In the genomic region with DNA sequence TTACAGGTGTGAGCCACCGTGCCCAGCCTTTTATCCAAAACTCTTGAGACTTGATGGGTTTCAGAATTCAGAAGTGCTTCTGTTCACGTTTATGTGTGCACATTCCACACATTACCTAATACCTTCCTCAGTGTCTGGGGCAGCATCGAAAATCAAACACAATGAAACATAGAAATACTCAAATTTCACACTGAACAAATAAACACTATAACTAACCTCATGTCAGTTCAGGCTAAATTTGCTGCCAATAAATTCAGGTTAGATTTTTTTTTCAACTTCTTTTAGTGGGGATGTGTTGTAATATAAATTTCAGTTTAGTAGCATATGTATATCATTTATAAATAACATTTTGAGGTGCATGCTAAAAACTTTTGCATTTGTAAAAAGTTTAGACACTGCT, we compare ENCODE assay signal across 2 cellular contexts.
TF ChIP-seq lines count a peak whose summit lies in the region.

No MANE protein-coding gene starts in this region.

TF ChIP-seq in H1, 55 proteins besides CTCF, POLR2A, EP300 and RAD21:
- no peak for TF ChIP-seq RBBP5 (IDR thresholded peaks at IDR 0.05; ENCODE audit: borderline replicate concordance, low read depth, low read length)
- TF ChIP-seq, protein P1, sequence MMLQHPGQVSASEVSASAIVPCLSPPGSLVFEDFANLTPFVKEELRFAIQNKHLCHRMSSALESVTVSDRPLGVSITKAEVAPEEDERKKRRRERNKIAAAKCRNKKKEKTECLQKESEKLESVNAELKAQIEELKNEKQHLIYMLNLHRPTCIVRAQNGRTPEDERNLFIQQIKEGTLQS (IDR thresholded peaks at IDR 0.05; ENCODE audit: insufficient read depth, low read depth, low read length) = no peak
- TF ChIP-seq, protein P2, sequence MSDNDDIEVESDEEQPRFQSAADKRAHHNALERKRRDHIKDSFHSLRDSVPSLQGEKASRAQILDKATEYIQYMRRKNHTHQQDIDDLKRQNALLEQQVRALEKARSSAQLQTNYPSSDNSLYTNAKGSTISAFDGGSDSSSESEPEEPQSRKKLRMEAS (IDR thresholded peaks at IDR 0.05) = no peak
- TF ChIP-seq CBX8 (IDR thresholded peaks at IDR 0.05; ENCODE audit: borderline replicate concordance, low read depth, low read length) = no peak
- TF ChIP-seq, protein P3, sequence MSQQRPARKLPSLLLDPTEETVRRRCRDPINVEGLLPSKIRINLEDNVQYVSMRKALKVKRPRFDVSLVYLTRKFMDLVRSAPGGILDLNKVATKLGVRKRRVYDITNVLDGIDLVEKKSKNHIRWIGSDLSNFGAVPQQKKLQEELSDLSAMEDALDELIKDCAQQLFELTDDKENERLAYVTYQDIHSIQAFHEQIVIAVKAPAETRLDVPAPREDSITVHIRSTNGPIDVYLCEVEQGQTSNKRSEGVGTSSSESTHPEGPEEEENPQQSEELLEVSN (IDR thresholded peaks at IDR 0.05) = no peak
- TF ChIP-seq MAFK (IDR thresholded peaks at IDR 0.05; ENCODE audit: low read depth, low read length) = no peak
- TF ChIP-seq ZNF274 (IDR thresholded peaks at IDR 0.05; ENCODE audit: borderline replicate concordance, extremely low read depth, low read length) = no peak
- TF ChIP-seq TEAD4 (IDR thresholded peaks at IDR 0.05; ENCODE audit: low read depth, low read length) = no peak
- TF ChIP-seq HDAC2 (IDR thresholded peaks at IDR 0.05; ENCODE audit: borderline replicate concordance in 1 of 2, low read depth in 2 of 2, low read length in 2 of 2) = no peak
TF ChIP-seq in H1: peak in this region for 0.

TF ChIP-seq in HEK293T, 16 proteins besides CTCF, POLR2A, EP300 and RAD21:
- no peak for TF ChIP-seq TARDBP (IDR thresholded peaks at IDR 0.05)
